Comparison of ENCODE assay signal across 19 cellular contexts in the genomic region with DNA sequence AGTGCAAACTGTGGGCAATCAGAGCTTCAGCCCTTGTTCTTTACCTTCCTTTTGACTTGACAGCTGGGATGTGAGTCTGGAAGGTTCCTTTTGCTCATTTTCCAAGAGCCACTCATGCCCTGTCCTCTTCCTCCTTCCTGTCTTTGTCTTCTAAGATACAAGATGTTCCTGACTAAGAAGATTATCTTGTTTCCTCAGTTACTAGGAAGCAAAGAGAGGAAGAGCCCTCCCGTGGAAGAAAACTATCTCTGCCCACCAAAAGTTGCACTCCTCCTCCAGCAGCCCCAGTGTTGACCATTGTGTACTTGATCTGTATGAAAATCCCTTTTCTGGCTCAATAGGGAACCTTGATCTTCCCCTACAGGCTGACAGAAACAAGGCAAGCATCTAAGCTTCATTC.
DNase-seq lines count a peak whose midpoint lies in the region; ATAC-seq and TF ChIP-seq lines count a peak whose summit lies in the region.
"Had no signal": no experiment of that assay in that cellular context is flagged by ENCODE, and none has a peak within 500 bp of the region (broad histone marks: within the 10 kb centered on the region; RNA-seq: fewer than 3 reads in every experiment).

No MANE protein-coding gene starts in this region.

- TF ChIP-seq CTCF in heart left ventricle (IDR thresholded peaks at IDR 0.05), result no peak
- TF ChIP-seq CTCF in fibroblast of pulmonary artery (IDR thresholded peaks at IDR 0.05; ENCODE audit: low read length, missing control alignments), result peak; percentile 30
- no peak for TF ChIP-seq CTCF in mesothelial cell of epicardium (IDR thresholded peaks at IDR 0.05; ENCODE audit: unreplicated experiment)
- no peak for TF ChIP-seq CTCF in upper lobe of right lung (IDR thresholded peaks at IDR 0.05)

- no peak overlapping the region for H3K4me3 Mint-ChIP-seq in mesothelial cell of epicardium
- H3K4me3 Mint-ChIP-seq: HFFc6 had no signal

- H3K9me3 Mint-ChIP-seq in mesothelial cell of epicardium, result no peaks in the 10 kb centered on the region
- H3K9me3 Mint-ChIP-seq: HFFc6 had no signal

- ATAC-seq in heart left ventricle, result peak in 3 of 4 donors; percentile 30 to 45 (median 44)
- ATAC-seq in Right ventricle myocardium inferior, result no peak
- peak; percentile 46 for ATAC-seq in upper lobe of right lung
- no peak for ATAC-seq in HG03439 (IDR thresholded peaks at IDR 0.05; ENCODE audit: unreplicated experiment)

- intact Hi-C loops in heart left ventricle (cut with DNase I) (loop anchor here in 1 of 10 donors (10.0 kb wide), 1 partner anchor 186 kb away; no protein-coding TSS in a partner anchor), Right ventricle myocardium inferior (cut with DNase I) (no loop called here), upper lobe of right lung (cut with DNase I) (no loop called here)

- H3K36me3 ChIP-seq in heart left ventricle (no peaks in the 10 kb centered on the region), upper lobe of right lung (no peaks in the 10 kb centered on the region)
- H3K36me3 ChIP-seq: BLaER1 had no signal

- no peak for TF ChIP-seq POLR2A in heart left ventricle (IDR thresholded peaks at IDR 0.05)

- 43 to 50% (median 47%) methylated on average over 1 of the region's 1 CpG for WGBS in heart left ventricle, 4 donors

- H3K27me3 Mint-ChIP-seq in mesothelial cell of epicardium (ENCODE audit: low read depth), result no peaks in the 10 kb centered on the region

- H3K9me3 ChIP-seq in heart left ventricle (no peaks in the 10 kb centered on the region), upper lobe of right lung (no peaks in the 10 kb centered on the region)
- H3K9me3 ChIP-seq: BLaER1 had no signal

- H3K4me1 ChIP-seq in heart left ventricle, result peaks cover 0 to 39% (median 16%) of the 10 kb centered on the region in 12 donors
- H3K4me1 ChIP-seq in upper lobe of right lung, result peaks cover 9% of the 10 kb centered on the region
- H3K4me1 ChIP-seq: BLaER1 had no signal

- H3K27ac Mint-ChIP-seq in mesothelial cell of epicardium, result peak overlapping the region; percentile 6
- H3K27ac Mint-ChIP-seq: HFFc6 had no signal

- no peaks in the 10 kb centered on the region for H3K36me3 Mint-ChIP-seq in mesothelial cell of epicardium

- H3K27me3 ChIP-seq in heart left ventricle (no peaks in the 10 kb centered on the region), upper lobe of right lung (no peaks in the 10 kb centered on the region)
- H3K27me3 ChIP-seq: BLaER1 had no signal

- DNase-seq in heart left ventricle (no peak), Right ventricle myocardium inferior (ENCODE audit: missing footprints) (no peak), fibroblast of pulmonary artery (ENCODE audit: low read depth) (peak; percentile 58), mesothelial cell of epicardium (ENCODE audit: low spot score in 2 of 2, unreplicated experiment in 2 of 2) (no peak), upper lobe of right lung (no peak), NCI-H446 treated with DMSO at 0.1 percent for 48 hours (lab: John Stamatoyannopoulos, UW) (no peak), LoVo (ENCODE audit: low spot score) (no peak)
- DNase-seq: 8988T; GOT3; HFFc6; Karpas-422; NCI-H1417 treated with DMSO at 0.1 percent for 48 hours; NCI-H2029 treated with DMSO at 0.1 percent for 48 hours; NCI-H526; NK-92 treated with Interleukin-12 subunit alpha and Interleukin-12 subunit beta, amount 100 ng/mL, for 24 hours; OCI-M1; RPMI8226 had no signal

- no peak overlapping the region for H3K4me3 ChIP-seq in heart left ventricle
- H3K4me3 ChIP-seq in fibroblast of pulmonary artery (replicated peaks; ENCODE audit: low read depth, low read length), result no peak overlapping the region
- no peak overlapping the region for H3K4me3 ChIP-seq in upper lobe of right lung
- H3K4me3 ChIP-seq: BLaER1 had no signal

- H3K27ac ChIP-seq in heart left ventricle, result peak overlapping the region in 11 of 12 donors; percentile 47 to 87 (median 70)
- H3K27ac ChIP-seq in upper lobe of right lung, result peak overlapping the region; percentile 70
- H3K27ac ChIP-seq: BLaER1 had no signal

- peaks cover 32% of the 10 kb centered on the region for H3K4me1 Mint-ChIP-seq in mesothelial cell of epicardium

Comparison
In these comparisons a context has a peak if more than half of its experiments do, and no peak if none do; other contexts are left out.
1. ATAC-seq: peak in heart left ventricle (3 of 4) and upper lobe of right lung (single experiment); none in Right ventricle myocardium inferior (single experiment) and HG03439 (single experiment).